In genomic region chr16:24539295-24539849, GRCh38 we compare ENCODE assay signal across 8 cellular contexts. TPM values are rescaled to one million over a fixed set of nuclear protein-coding genes. Genes with fewer than 3 reads are reported as not detected.
DNase-seq lines count a peak whose midpoint lies in the region; ATAC-seq and TF ChIP-seq lines count a peak whose summit lies in the region.

A gene with protein sequence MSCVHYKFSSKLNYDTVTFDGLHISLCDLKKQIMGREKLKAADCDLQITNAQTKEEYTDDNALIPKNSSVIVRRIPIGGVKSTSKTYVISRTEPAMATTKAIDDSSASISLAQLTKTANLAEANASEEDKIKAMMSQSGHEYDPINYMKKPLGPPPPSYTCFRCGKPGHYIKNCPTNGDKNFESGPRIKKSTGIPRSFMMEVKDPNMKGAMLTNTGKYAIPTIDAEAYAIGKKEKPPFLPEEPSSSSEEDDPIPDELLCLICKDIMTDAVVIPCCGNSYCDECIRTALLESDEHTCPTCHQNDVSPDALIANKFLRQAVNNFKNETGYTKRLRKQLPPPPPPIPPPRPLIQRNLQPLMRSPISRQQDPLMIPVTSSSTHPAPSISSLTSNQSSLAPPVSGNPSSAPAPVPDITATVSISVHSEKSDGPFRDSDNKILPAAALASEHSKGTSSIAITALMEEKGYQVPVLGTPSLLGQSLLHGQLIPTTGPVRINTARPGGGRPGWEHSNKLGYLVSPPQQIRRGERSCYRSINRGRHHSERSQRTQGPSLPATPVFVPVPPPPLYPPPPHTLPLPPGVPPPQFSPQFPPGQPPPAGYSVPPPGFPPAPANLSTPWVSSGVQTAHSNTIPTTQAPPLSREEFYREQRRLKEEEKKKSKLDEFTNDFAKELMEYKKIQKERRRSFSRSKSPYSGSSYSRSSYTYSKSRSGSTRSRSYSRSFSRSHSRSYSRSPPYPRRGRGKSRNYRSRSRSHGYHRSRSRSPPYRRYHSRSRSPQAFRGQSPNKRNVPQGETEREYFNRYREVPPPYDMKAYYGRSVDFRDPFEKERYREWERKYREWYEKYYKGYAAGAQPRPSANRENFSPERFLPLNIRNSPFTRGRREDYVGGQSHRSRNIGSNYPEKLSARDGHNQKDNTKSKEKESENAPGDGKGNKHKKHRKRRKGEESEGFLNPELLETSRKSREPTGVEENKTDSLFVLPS (N-terminal part only) (plus strand): TSS chr16:24539566. CDS start chr16:24540627, 1,061 bp downstream.

- peak in 2 of 4 donors; percentile 3 to 86 for TF ChIP-seq EP300 in upper lobe of left lung (IDR thresholded peaks at IDR 0.05)

- 0 to 1% (median 0%) methylated on average over 64 to 68 of the region's 68 CpGs for WGBS in adipose tissue, 3 donors
- WGBS in heart left ventricle, 4 donors = 0 to 1% (median 0%) methylated on average over 16 to 68 of the region's 68 CpGs
- WGBS in upper lobe of left lung, 2 donors = 0 to 3% methylated on average over 22 to 56 of the region's 68 CpGs

- DNase-seq in NCI-H1436 (lab: John Stamatoyannopoulos, UW) = peak; percentile 92
- DNase-seq in T follicular helper cell (ENCODE audit: low read depth) = peak; percentile 90
- DNase-seq in heart left ventricle = peak; percentile 95 to 97 (median 96)
- peak; percentile 89 to 99 (median 95) for DNase-seq in posterior cingulate gyrus
- DNase-seq in upper lobe of left lung = peak; percentile 97 to 99

- H3K27ac ChIP-seq in adipose tissue (ENCODE audit: low read depth, low read length) (peak within 1 kb of the TSS; percentile 99), heart left ventricle (peak within 1 kb of the TSS; percentile 98 to 100 (median 100)), upper lobe of left lung (peak within 1 kb of the TSS; percentile 97 to 100 (median 100))

- TF ChIP-seq POLR2A in heart left ventricle (IDR thresholded peaks at IDR 0.05) = peak; percentile 94 to 99
- TF ChIP-seq POLR2A in upper lobe of left lung (IDR thresholded peaks at IDR 0.05) = peak; percentile 93 to 100 (median 98)

- H3K4me3 ChIP-seq in GM12875 (ENCODE audit: low read depth, low read length) = peak within 1 kb of the TSS; percentile 88
- H3K4me3 ChIP-seq in heart left ventricle = peak within 1 kb of the TSS; percentile 76 to 99 (median 94)
- H3K4me3 ChIP-seq in upper lobe of left lung = peak within 1 kb of the TSS; percentile 67 to 93 (median 84)

- H3K36me3 ChIP-seq in heart left ventricle (peaks cover 0 to 3% (median 0%) of the 10 kb centered on the region in 9 donors), upper lobe of left lung (no peaks in the 10 kb centered on the region)

- H3K27me3 ChIP-seq in heart left ventricle (no peaks in the 10 kb centered on the region), upper lobe of left lung (no peaks in the 10 kb centered on the region)

- intact Hi-C loops in heart left ventricle (cut with DNase I) = loop anchor here in 1 of 10 donors (10.0 kb wide), 1 partner anchor 565 kb away; no protein-coding TSS in a partner anchor
- intact Hi-C loops in posterior cingulate gyrus (cut with DNase I) = no loop called here

- ATAC-seq in HG02798 (IDR thresholded peaks at IDR 0.05; ENCODE audit: poor library complexity, unreplicated experiment) = peak; percentile 95
- ATAC-seq in heart left ventricle = peak; percentile 84 to 97 (median 96)
- peak; percentile 98 for ATAC-seq in upper lobe of left lung (ENCODE audit: low FRiP score in 2 of 2)

- H3K9me3 ChIP-seq in heart left ventricle (no peaks in the 10 kb centered on the region), upper lobe of left lung (no peaks in the 10 kb centered on the region)

- H3K4me1 ChIP-seq in heart left ventricle (peaks cover 0 to 36% (median 29%) of the 10 kb centered on the region in 12 donors), upper lobe of left lung (peaks cover 26 to 33% (median 29%) of the 10 kb centered on the region in 4 donors)

- TF ChIP-seq CTCF in GM12875 (IDR thresholded peaks at IDR 0.05; ENCODE audit: borderline replicate concordance, insufficient read depth, low read depth, low read length) (peak; percentile 33; the same call in 1 of the 2 replicates), heart left ventricle (IDR thresholded peaks at IDR 0.05) (peak in 9 of 12 donors; percentile 12 to 65 (median 36)), upper lobe of left lung (IDR thresholded peaks at IDR 0.05) (peak in 5 of 6 experiments; percentile 25 to 64 (median 59))

RNA-seq across cellular contexts. Expression of the gene that starts here (rescaled TPM):
- polyA plus RNA-seq in adipose tissue = 10 to 100 TPM; 13.0 to 43.1 (median 25.2) TPM
- 10 to 100 TPM; 23.1 to 44.5 (median 36.3) TPM for total RNA-seq in heart left ventricle
- polyA plus RNA-seq in heart left ventricle = 10 to 100 TPM; 22.2 to 24.1 TPM
- total RNA-seq in upper lobe of left lung = 10 to 100 TPM; 40.9 to 79.5 (median 45.4) TPM

Comparison
In these comparisons a context has a peak if more than half of its experiments do, and no peak if none do; other contexts are left out.
1. Peak in every context shown above with its lines: DNase-seq, ATAC-seq, H3K4me3 ChIP-seq and H3K27ac ChIP-seq.